ENCODE assay signal across 1 cellular context in the genomic region with DNA sequence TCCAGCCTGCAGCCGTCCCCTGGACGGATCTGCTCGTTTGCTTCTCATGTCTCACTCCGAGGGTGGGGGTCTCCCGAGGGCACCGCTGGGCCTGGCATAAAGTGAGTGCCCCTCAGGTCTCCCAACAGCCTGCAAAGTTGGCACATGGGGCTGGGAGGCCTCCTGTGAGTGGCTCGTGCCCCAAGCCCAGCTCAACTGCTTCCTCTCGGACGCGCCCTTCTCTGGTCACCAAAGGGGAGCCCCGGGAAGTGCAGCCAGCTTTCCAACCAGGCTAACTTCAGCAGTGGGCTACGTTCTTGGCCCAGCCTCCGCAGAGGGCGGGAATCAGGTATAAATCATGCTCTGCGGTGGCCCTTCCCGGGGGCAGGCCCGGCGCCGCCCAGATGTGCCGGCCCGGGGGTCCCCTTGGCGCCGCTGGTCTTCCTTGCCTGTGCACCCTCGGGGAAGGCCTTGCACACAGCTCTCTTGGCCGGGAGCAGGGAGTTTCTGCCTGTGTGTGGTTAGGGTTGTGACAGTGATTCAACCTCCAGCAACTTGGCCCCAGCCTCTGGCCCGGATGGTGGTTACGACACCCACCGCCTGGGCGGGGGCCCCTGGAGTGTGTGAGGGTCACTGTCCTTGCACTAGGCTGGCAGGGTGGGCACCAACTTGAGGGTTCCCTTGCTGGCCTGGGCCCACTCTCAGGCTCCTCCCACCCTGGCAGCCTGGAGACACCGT.
TF ChIP-seq lines count a peak whose summit lies in the region.

No MANE protein-coding gene starts in this region.

TF ChIP-seq in HEK293, 187 proteins besides CTCF, POLR2A, EP300 and RAD21 (continued from another document):
- 0 out of 2 replicates have a peak, but pooled peaks have one; percentile 8 for TF ChIP-seq KLF1 (tag by site-specific recombination; IDR thresholded peaks at IDR 0.05)
